In the genomic region with DNA sequence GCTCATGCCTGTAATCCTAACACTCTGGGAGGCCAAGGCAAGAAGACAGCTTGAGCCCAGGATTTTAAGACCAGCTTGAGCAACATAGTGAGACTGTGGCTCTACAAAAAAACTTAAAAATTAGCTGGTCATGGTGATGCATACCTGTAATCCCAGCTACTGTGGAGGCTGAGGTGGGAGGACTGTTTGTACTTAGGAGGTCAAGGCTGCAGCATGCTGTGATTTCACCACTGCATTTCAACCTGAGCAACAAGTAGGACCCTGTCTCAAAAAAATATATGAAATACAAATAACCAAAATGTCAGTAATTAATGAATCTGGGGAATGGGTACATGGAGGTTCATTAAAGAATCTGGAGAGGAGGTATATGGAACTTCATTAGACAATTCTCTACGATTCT, we compare ENCODE assay signal across 1 cellular context.
TF ChIP-seq lines count a peak whose summit lies in the region.

No MANE protein-coding gene starts in this region.

TF ChIP-seq in SK-N-SH, 30 proteins besides CTCF, POLR2A, EP300 and RAD21 (continued from another document):
- TF ChIP-seq ZBTB33 (IDR thresholded peaks at IDR 0.05; ENCODE audit: borderline replicate concordance, low read depth) (no peak), CHD2 (IDR thresholded peaks at IDR 0.05; ENCODE audit: low read length, partially characterized antibody) (no peak), TEAD4 (IDR thresholded peaks at IDR 0.05; ENCODE audit: borderline replicate concordance, insufficient read depth) (no peak), RXRA (IDR thresholded peaks at IDR 0.05; ENCODE audit: borderline replicate concordance, low read depth) (no peak), USF2 (IDR thresholded peaks at IDR 0.05; ENCODE audit: borderline replicate concordance, low read depth, low read length) (no peak), YY1 (IDR thresholded peaks at IDR 0.05; ENCODE audit: low read depth) (no peak), FOXJ3 (CRISPR knock-in tag; IDR thresholded peaks at IDR 0.05) (no peak), TAF1 (IDR thresholded peaks at IDR 0.05; ENCODE audit: borderline replicate concordance, low read depth, low read length) (no peak), JUND (IDR thresholded peaks at IDR 0.05) (no peak), SMC3 (IDR thresholded peaks at IDR 0.05; ENCODE audit: low read depth, low read length) (no peak), NFIC (IDR thresholded peaks at IDR 0.05; ENCODE audit: borderline replicate concordance) (no peak), GABPA (IDR thresholded peaks at IDR 0.05; ENCODE audit: low read depth) (no peak), SIN3A (IDR thresholded peaks at IDR 0.05; ENCODE audit: borderline replicate concordance, low read depth, low read length) (no peak)
TF ChIP-seq in SK-N-SH: peak in this region for 0.
